1 cellular context compared by ENCODE assay signal in the genomic region with DNA sequence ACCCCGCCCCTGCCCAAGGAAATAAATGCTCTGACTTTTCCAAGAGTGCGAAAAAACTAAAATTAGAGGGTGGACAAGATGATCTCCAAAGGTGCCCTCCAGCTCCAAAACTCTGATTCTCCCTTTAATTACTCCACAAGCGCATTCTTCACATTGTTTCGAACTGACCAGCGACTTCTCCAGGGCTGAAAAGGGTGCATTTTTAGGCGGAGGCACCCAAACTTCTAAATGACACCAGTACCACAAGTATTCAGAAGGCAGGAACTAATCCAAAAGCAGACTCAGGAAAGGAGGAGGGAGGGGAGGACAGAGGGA.
TF ChIP-seq lines count a peak whose summit lies in the region.

No MANE protein-coding gene starts in this region.

TF ChIP-seq in HCT116, 20 proteins besides CTCF, POLR2A, EP300 and RAD21 (continued from another document):
- no peak for TF ChIP-seq CEBPB (IDR thresholded peaks at IDR 0.05; ENCODE audit: low read depth)
- no peak for TF ChIP-seq SIN3A (IDR thresholded peaks at IDR 0.05; ENCODE audit: low read depth)
- TF ChIP-seq CBX3 (IDR thresholded peaks at IDR 0.05; ENCODE audit: low read depth), result no peak
